Comparison of ENCODE assay signal across 8 cellular contexts in genomic region chr9:92964607-92964975, GRCh38. TPM values are rescaled to one million over a fixed set of nuclear protein-coding genes. Genes with fewer than 3 reads are reported as not detected.
A peak's percentile ranks its signal among the peaks of the same experiment; 100 is the strongest.
DNase-seq lines count a peak whose midpoint lies in the region; ATAC-seq and TF ChIP-seq lines count a peak whose summit lies in the region.
"Had no signal": no experiment of that assay in that cellular context is flagged by ENCODE, and none has a peak within 500 bp of the region (broad histone marks: within the 10 kb centered on the region; RNA-seq: fewer than 3 reads in every experiment).

No MANE protein-coding gene starts in this region.

- no peaks in the 10 kb centered on the region for H3K27me3 Mint-ChIP-seq in stimulated activated memory B cell treated with anti-CD40 and anti-IgM and Interleukin-4, amounts not matched to agents 10 μg/mL and 1 μg/mL and 100 μg/mL, for 72 hours

- H3K27ac ChIP-seq in esophagus squamous epithelium, result peak overlapping the region; percentile 57 to 85 (median 76)

- peaks cover 21% of the 10 kb centered on the region for H3K36me3 Mint-ChIP-seq in stimulated activated memory B cell treated with anti-CD40 and anti-IgM and Interleukin-4, amounts not matched to agents 10 μg/mL and 1 μg/mL and 100 μg/mL, for 72 hours

- DNase-seq in NB4 (ENCODE audit: low read depth) (no peak), esophagus squamous epithelium (lab: John Stamatoyannopoulos, UW) (no peak), NCI-H1436 (lab: John Stamatoyannopoulos, UW) (no peak)
- no peak for DNase-seq in stimulated activated CD4-positive, alpha-beta T cell treated with anti-CD3 and anti-CD28 coated beads, Interleukin-4, amount 100 ng/mL, for 24 hours
- DNase-seq: foreskin melanocyte had no signal

- no peaks in the 10 kb centered on the region for H3K9me3 Mint-ChIP-seq in stimulated activated memory B cell treated with anti-CD40 and anti-IgM and Interleukin-4, amounts not matched to agents 10 μg/mL and 1 μg/mL and 100 μg/mL, for 72 hours

- no peaks in the 10 kb centered on the region for H3K36me3 ChIP-seq in esophagus squamous epithelium

- WGBS in esophagus squamous epithelium, 2 donors, result 54 to 60% methylated on average over 1 to 7 of the region's 14 CpGs

- peaks cover 0 to 5% (median 0%) of the 10 kb centered on the region in 4 donors for H3K27me3 ChIP-seq in esophagus squamous epithelium

- H3K9me3 ChIP-seq in esophagus squamous epithelium, result peaks cover 0 to 14% (median 0%) of the 10 kb centered on the region in 3 donors

- H3K4me3 ChIP-seq in NB4 (ENCODE audit: low read depth, low read length), result peak overlapping the region; percentile 83
- peak overlapping the region; percentile 21 to 60 (median 40) for H3K4me3 ChIP-seq in esophagus squamous epithelium

- intact Hi-C loops in esophagus squamous epithelium (cut with DNase I), result no loop called here

- no peak for TF ChIP-seq POLR2A in NB4 (IDR thresholded peaks at IDR 0.05; ENCODE audit: extremely low read depth, insufficient read length)
- TF ChIP-seq POLR2A in esophagus squamous epithelium (IDR thresholded peaks at IDR 0.05), result no peak

- peaks cover 0 to 1% (median 0%) of the 10 kb centered on the region in 3 donors for H3K4me1 ChIP-seq in esophagus squamous epithelium

- TF ChIP-seq CTCF in NB4 (IDR thresholded peaks at IDR 0.05; ENCODE audit: low read depth, low read length) (no peak), esophagus squamous epithelium (IDR thresholded peaks at IDR 0.05) (no peak)

- peak overlapping the region; percentile 96 for H3K4me3 Mint-ChIP-seq in stimulated activated memory B cell treated with anti-CD40 and anti-IgM and Interleukin-4, amounts not matched to agents 10 μg/mL and 1 μg/mL and 100 μg/mL, for 72 hours

- H3K4me1 Mint-ChIP-seq in stimulated activated memory B cell treated with anti-CD40 and anti-IgM and Interleukin-4, amounts not matched to agents 10 μg/mL and 1 μg/mL and 100 μg/mL, for 72 hours, result peaks cover 68% of the 10 kb centered on the region

- ATAC-seq in GM19324 (IDR thresholded peaks at IDR 0.05; ENCODE audit: low FRiP score, unreplicated experiment), result peak; percentile 2
- no peak for ATAC-seq in stimulated activated memory B cell treated with anti-CD40 and anti-IgM and Interleukin-4, amounts not matched to agents 10 μg/mL and 1 μg/mL and 100 μg/mL, for 72 hours
- no peak for ATAC-seq in GM21576 (IDR thresholded peaks at IDR 0.05; ENCODE audit: unreplicated experiment)

- peak overlapping the region; percentile 96 for H3K27ac Mint-ChIP-seq in stimulated activated memory B cell treated with anti-CD40 and anti-IgM and Interleukin-4, amounts not matched to agents 10 μg/mL and 1 μg/mL and 100 μg/mL, for 72 hours

RNA-seq across cellular contexts. Expression of gene FGD3, which starts 17.3 kb away (rescaled TPM):
- total RNA-seq in esophagus squamous epithelium, result 1 to 10 TPM; 2.4 to 6.5 (median 4.9) TPM
